Comparison of ENCODE assay signal across 8 cellular contexts in the genomic region with DNA sequence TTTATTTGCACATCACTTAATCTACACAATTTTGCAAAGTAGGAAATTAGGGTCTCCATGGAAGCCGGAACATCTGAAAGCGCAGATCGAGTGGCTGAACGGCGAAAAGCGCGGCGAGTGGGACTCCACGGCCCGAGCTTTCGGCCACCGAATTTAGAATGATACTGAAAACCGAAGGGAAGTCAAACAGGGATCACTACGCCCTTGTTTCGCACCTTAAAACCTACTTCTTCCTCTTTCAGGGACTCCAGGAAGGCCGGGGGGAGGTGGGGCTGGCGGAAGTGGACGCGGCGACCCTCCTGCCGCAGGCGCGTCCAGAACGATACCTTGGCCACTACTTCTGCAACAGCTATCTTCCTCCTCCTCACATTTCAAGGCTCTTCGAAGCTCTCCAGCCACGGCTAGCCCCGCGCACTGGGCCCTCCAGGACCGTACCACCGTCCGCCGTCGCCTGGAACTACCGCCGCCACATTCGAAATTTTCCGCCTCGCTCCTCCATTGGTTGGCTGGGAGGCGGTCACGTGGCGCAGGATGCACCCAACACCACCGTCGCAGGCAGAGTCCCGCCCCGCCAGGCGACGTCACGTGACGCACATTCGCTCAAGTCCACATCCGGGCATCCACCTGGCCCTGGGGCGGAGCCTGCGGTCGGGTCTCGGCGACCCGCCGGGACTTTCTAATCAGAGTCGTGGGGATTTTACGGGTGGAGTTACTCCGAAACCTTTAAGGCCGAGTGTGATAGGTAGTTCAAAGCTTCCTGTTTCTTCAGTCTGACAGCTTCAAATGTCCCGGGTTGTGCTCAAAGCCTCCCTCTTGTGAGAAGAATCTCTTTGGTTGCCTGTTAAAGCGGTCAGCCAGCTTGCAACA. TPM values are rescaled to one million over a fixed set of nuclear protein-coding genes. Genes with fewer than 3 reads are reported as not detected.
DNase-seq lines count a peak whose midpoint lies in the region; ATAC-seq and TF ChIP-seq lines count a peak whose summit lies in the region.

A gene (minus strand): TSS at position 474 of the 867 bp plus-strand sequence. CDS start 2,179 bp downstream, outside the sequence.

- in situ Hi-C loops in GM23248 (cut with MboI), result no loop called here

- no peaks in the 10 kb centered on the region for H3K9me2 ChIP-seq in DOHH2 (replicated peaks; ENCODE audit: control insufficient read depth, low read length)
- no peaks in the 10 kb centered on the region for H3K9me2 ChIP-seq in GM23248 (ENCODE audit: insufficient read depth)

- peak; percentile 87 to 91 for ATAC-seq in naive B cell (ENCODE audit: low read depth in 2 of 2)
- ATAC-seq in stimulated activated memory B cell treated with anti-CD40 and anti-IgM and Interleukin-4, amounts not matched to agents 10 μg/mL and 1 μg/mL and 100 μg/mL, for 72 hours, result peak; percentile 99

- H3K4me3 ChIP-seq in DOHH2 (ENCODE audit: low read length), result peak within 1 kb of the TSS; percentile 96
- H3K4me3 ChIP-seq in GM23248, result peak within 1 kb of the TSS; percentile 98
- H3K4me3 ChIP-seq in fibroblast of lung (replicated peaks in 1 of 4; ENCODE audit: control extremely low read depth in 1 of 4, insufficient read depth in 1 of 4, low read depth in 3 of 4, low read length in 4 of 4), result peak within 1 kb of the TSS; percentile 71 to 96 (median 78)

- H3K27me3 ChIP-seq in DOHH2 (ENCODE audit: control insufficient read depth, low read length) (no peaks in the 10 kb centered on the region), GM23248 (replicated peaks; ENCODE audit: insufficient read depth) (no peaks in the 10 kb centered on the region), fibroblast of lung (ENCODE audit: control insufficient read depth, insufficient read depth, low read length) (no peaks in the 10 kb centered on the region)

- H3K36me3 Mint-ChIP-seq in naive B cell, result no peaks in the 10 kb centered on the region
- no peaks in the 10 kb centered on the region for H3K36me3 Mint-ChIP-seq in stimulated activated memory B cell treated with anti-CD40 and anti-IgM and Interleukin-4, amounts not matched to agents 10 μg/mL and 1 μg/mL and 100 μg/mL, for 72 hours

- H3K79me2 ChIP-seq in DOHH2 (ENCODE audit: control insufficient read depth, low read length) (peaks cover 50% of the 10 kb centered on the region), GM23248 (ENCODE audit: insufficient read depth) (peaks cover 15% of the 10 kb centered on the region; the same call in 1 of the 2 replicates), fibroblast of lung (ENCODE audit: control insufficient read depth, insufficient read depth, low read length) (peaks cover 12% of the 10 kb centered on the region)

- TF ChIP-seq CTCF in DOHH2 (IDR thresholded peaks at IDR 0.05; ENCODE audit: low read depth, low read length, poor library complexity, severe bottlenecking), result no peak
- TF ChIP-seq CTCF in fibroblast of lung (conservative IDR thresholded peaks at IDR 0.05 in 1 of 2, IDR thresholded peaks at IDR 0.05 in 1 of 2; ENCODE audit: low read depth in 1 of 2, low read length in 2 of 2), result peak in 1 of 2 donors; percentile 18

- H3K9ac ChIP-seq in GM23248, result peak within 1 kb of the TSS; percentile 99
- peak within 1 kb of the TSS; percentile 84 for H3K9ac ChIP-seq in fibroblast of lung (ENCODE audit: insufficient read depth, low read length)

- peak within 1 kb of the TSS; percentile 85 for H3K4me2 ChIP-seq in DOHH2 (ENCODE audit: low read length)
- H3K4me2 ChIP-seq in GM23248 (ENCODE audit: unreplicated experiment), result peak within 1 kb of the TSS; percentile 97
- H3K4me2 ChIP-seq in fibroblast of lung (ENCODE audit: extremely low read depth, insufficient read depth, low read length), result peak within 1 kb of the TSS; percentile 92

- H3K36me3 ChIP-seq in DOHH2 (ENCODE audit: control insufficient read depth, low read length) (peaks cover 47% of the 10 kb centered on the region), GM23248 (ENCODE audit: low read depth) (no peaks in the 10 kb centered on the region), fibroblast of lung (ENCODE audit: control insufficient read depth, insufficient read depth, low read length) (no peaks in the 10 kb centered on the region)

- DNase-seq in GM23248 (peak; percentile 99), Kasumi-1 (lab: John Stamatoyannopoulos, UW) (peak; percentile 95 to 96), RKO (ENCODE audit: low spot score) (peak; percentile 97), activated T-helper 1 cell treated with Interleukin-2 at 50 U/mL for 16 hours (ENCODE audit: low read depth) (peak; percentile 99), fibroblast of lung (ENCODE audit: low read depth in 2 of 2) (peak; percentile 96 to 97), naive B cell (peak; percentile 100)

- H3F3A ChIP-seq in DOHH2 (ENCODE audit: control insufficient read depth, insufficient read depth) (no peaks in the 10 kb centered on the region; the same call in 1 of the 2 replicates), GM23248 (ENCODE audit: insufficient read depth) (peaks cover 4% of the 10 kb centered on the region; the same call in 1 of the 2 replicates)

- no peaks in the 10 kb centered on the region for H3K27me3 Mint-ChIP-seq in naive B cell
- H3K27me3 Mint-ChIP-seq in stimulated activated memory B cell treated with anti-CD40 and anti-IgM and Interleukin-4, amounts not matched to agents 10 μg/mL and 1 μg/mL and 100 μg/mL, for 72 hours, result no peaks in the 10 kb centered on the region

- whole genome bisulfite sequencing in GM23248 (ENCODE audit: low coverage in 1 of 2, low lambda C conversion rate in 2 of 2, missing lambda C conversion rate in 2 of 2), 2 experiments, result 1% methylated on average over 62 to 64 of the region's 64 CpGs

- no peaks in the 10 kb centered on the region for H3K9me3 ChIP-seq in DOHH2 (ENCODE audit: control insufficient read depth, insufficient read depth, low read length)
- H3K9me3 ChIP-seq in GM23248 (ENCODE audit: low read depth), result no peaks in the 10 kb centered on the region
- H3K9me3 ChIP-seq in fibroblast of lung (ENCODE audit: control insufficient read depth, insufficient read depth, low read depth, low read length), result no peaks in the 10 kb centered on the region

- H2AFZ ChIP-seq in GM23248 (peak within 1 kb of the TSS; percentile 99), fibroblast of lung (ENCODE audit: low read length) (peak within 1 kb of the TSS; percentile 97)

- no peaks in the 10 kb centered on the region for H3K9me3 Mint-ChIP-seq in naive B cell
- H3K9me3 Mint-ChIP-seq in stimulated activated memory B cell treated with anti-CD40 and anti-IgM and Interleukin-4, amounts not matched to agents 10 μg/mL and 1 μg/mL and 100 μg/mL, for 72 hours, result no peaks in the 10 kb centered on the region

- peaks cover 0 to 11% (median 0%) of the 10 kb centered on the region in 3 donors for H3K4me1 Mint-ChIP-seq in naive B cell
- H3K4me1 Mint-ChIP-seq in stimulated activated memory B cell treated with anti-CD40 and anti-IgM and Interleukin-4, amounts not matched to agents 10 μg/mL and 1 μg/mL and 100 μg/mL, for 72 hours, result no peaks in the 10 kb centered on the region

- no peaks in the 10 kb centered on the region for H4K20me1 ChIP-seq in DOHH2 (ENCODE audit: control insufficient read depth, insufficient read depth, low read depth, low read length)
- H4K20me1 ChIP-seq in GM23248 (ENCODE audit: insufficient read depth), result no peaks in the 10 kb centered on the region
- H4K20me1 ChIP-seq in fibroblast of lung (ENCODE audit: control insufficient read depth, extremely low read depth, insufficient read depth, low read length), result no peaks in the 10 kb centered on the region

- H3K4me3 Mint-ChIP-seq in naive B cell, result no peak within 1 kb of the TSS
- H3K4me3 Mint-ChIP-seq in stimulated activated memory B cell treated with anti-CD40 and anti-IgM and Interleukin-4, amounts not matched to agents 10 μg/mL and 1 μg/mL and 100 μg/mL, for 72 hours, result no peak within 1 kb of the TSS

- H3K27ac Mint-ChIP-seq in naive B cell, result no peak within 1 kb of the TSS
- H3K27ac Mint-ChIP-seq in stimulated activated memory B cell treated with anti-CD40 and anti-IgM and Interleukin-4, amounts not matched to agents 10 μg/mL and 1 μg/mL and 100 μg/mL, for 72 hours, result no peak within 1 kb of the TSS

- peak within 1 kb of the TSS; percentile 90 for H3K27ac ChIP-seq in DOHH2 (ENCODE audit: low read depth, low read length)
- H3K27ac ChIP-seq in GM23248, result peak within 1 kb of the TSS; percentile 96
- H3K27ac ChIP-seq in fibroblast of lung (ENCODE audit: insufficient read depth, low read length), result peak within 1 kb of the TSS; percentile 90

- peaks cover 21% of the 10 kb centered on the region for H3K4me1 ChIP-seq in DOHH2 (ENCODE audit: control insufficient read depth, low read length)
- peaks cover 8% of the 10 kb centered on the region; the same call in 1 of the 2 replicates for H3K4me1 ChIP-seq in GM23248 (ENCODE audit: insufficient read depth)
- no peaks in the 10 kb centered on the region for H3K4me1 ChIP-seq in fibroblast of lung (ENCODE audit: control insufficient read depth, extremely low read depth, insufficient read depth, low read length)

RNA-seq across cellular contexts. Expression of the gene that starts here (rescaled TPM):
- total RNA-seq in GM23248 (2014; rRNA removed; shearing (Covaris generic)), result 1.0 and 5.7 TPM in 2 replicates
- polyA plus RNA-seq in GM23248 (2016; fragmentation: Nextera tagmentation; extraction: Ambion mirVana) (6.6 and 7.4 TPM in 2 replicates), fibroblast of lung (2.4 and 7.4 TPM in 2 replicates), naive B cell (ENCODE audit: low read depth in 6 of 6) (10 to 100 TPM; 10.1 to 19.8 (median 12.1) TPM)
- 0.26 and 1.8 TPM in 2 replicates for total RNA-seq in fibroblast of lung
- 2.3 and 6.4 TPM in 2 replicates for polyA plus RNA-seq in fibroblast of lung (2012)
- 1.2 and 6.8 TPM in 2 replicates for polyA minus RNA-seq in fibroblast of lung (ENCODE audit: low replicate concordance)

Comparison
In these comparisons a context has a peak if more than half of its experiments do, and no peak if none do; other contexts are left out.
1. Peak in every context shown above with its lines: DNase-seq, ATAC-seq, H3K4me3 ChIP-seq and H3K27ac ChIP-seq.